10 cellular contexts compared by ENCODE assay signal in the genomic region with DNA sequence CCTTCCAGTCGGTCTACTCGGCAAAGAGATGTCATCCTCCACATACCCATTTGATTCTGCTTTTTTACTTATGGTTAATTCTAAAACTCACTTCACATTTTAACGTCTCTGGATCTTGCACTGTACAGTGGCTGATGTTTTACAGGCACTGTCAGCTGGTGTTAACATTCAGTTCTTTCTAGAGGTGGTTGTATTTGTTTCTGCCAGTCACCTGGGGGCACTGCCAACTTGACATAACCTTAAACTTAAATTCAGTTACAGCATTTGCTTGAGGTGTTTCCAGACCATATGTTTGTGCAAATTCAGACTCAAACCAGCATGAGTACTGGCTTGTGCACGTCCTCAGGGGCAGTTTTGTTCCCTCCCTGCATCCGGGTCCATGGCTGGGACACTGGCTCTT. TPM values are rescaled to one million over a fixed set of nuclear protein-coding genes. Genes with fewer than 3 reads are reported as not detected.
A peak's percentile ranks its signal among the peaks of the same experiment; 100 is the strongest.
DNase-seq lines count a peak whose midpoint lies in the region; ATAC-seq and TF ChIP-seq lines count a peak whose summit lies in the region.
"Had no signal": no experiment of that assay in that cellular context is flagged by ENCODE, and none has a peak within 500 bp of the region (broad histone marks: within the 10 kb centered on the region; RNA-seq: fewer than 3 reads in every experiment).

No MANE protein-coding gene starts in this region.

- no peaks in the 10 kb centered on the region for H3K27me3 Mint-ChIP-seq in CD4-positive, alpha-beta memory T cell
- no peaks in the 10 kb centered on the region for H3K27me3 Mint-ChIP-seq in Calu3 (ENCODE audit: unreplicated experiment)
- peaks cover 15 to 21% (median 20%) of the 10 kb centered on the region in 3 donors for H3K27me3 Mint-ChIP-seq in CD14-positive monocyte (ENCODE audit: low read depth in 3 of 3)

- TF ChIP-seq CTCF in GM12865 (IDR thresholded peaks at IDR 0.05; ENCODE audit: insufficient read depth, low read depth, low read length, missing control alignments) (no peak), Calu3 (IDR thresholded peaks at IDR 0.05; ENCODE audit: unreplicated experiment) (no peak), CD14-positive monocyte (IDR thresholded peaks at IDR 0.05) (no peak), brain microvascular endothelial cell (IDR thresholded peaks at IDR 0.05; ENCODE audit: low read depth, low read length, missing control alignments) (no peak)

- peak; percentile 39 for ATAC-seq in SK-N-SH treated with all-trans-retinoic acid at 6 μM for 48 hours

- H3K27ac ChIP-seq in CD4-positive, alpha-beta memory T cell (ENCODE audit: low read depth, low read length): no peak overlapping the region
- H3K27ac ChIP-seq in brain microvascular endothelial cell: no peak overlapping the region

- no TSS peak for BruUV-seq in Calu3 (replicated peaks; lab: Mats Ljungman, UMichigan)

- peaks cover 32 to 83% (median 56%) of the 10 kb centered on the region in 4 donors for H3K4me1 Mint-ChIP-seq in CD4-positive, alpha-beta memory T cell
- peaks cover 8% of the 10 kb centered on the region for H3K4me1 Mint-ChIP-seq in Calu3 (ENCODE audit: low read depth, unreplicated experiment)
- peaks cover 39% of the 10 kb centered on the region for H3K4me1 Mint-ChIP-seq in CD14-positive monocyte

- CTCF ChIA-PET in CD4-positive, alpha-beta memory T cell (lab: Charles Lee; ENCODE audit: partially characterized antibody): interaction anchor here (1.1 to 1.8 kb wide), 7 partner anchors 9 to 119 kb away, joined by 3 to 12 read pairs (median 5); no protein-coding TSS in a partner anchor
- CTCF ChIA-PET in Calu3 (lab: Charles Lee): interaction anchor here (1.6 kb wide), 1 partner anchor 85 kb away, joined by 7 read pairs; no protein-coding TSS in a partner anchor

- no peaks in the 10 kb centered on the region for H3K27me3 ChIP-seq in CD4-positive, alpha-beta memory T cell (ENCODE audit: insufficient read depth, low read length)
- H3K27me3 ChIP-seq in brain microvascular endothelial cell (replicated peaks): no peaks in the 10 kb centered on the region

- peak overlapping the region in 6 of 7 donors; percentile 54 to 81 (median 63) for H3K27ac Mint-ChIP-seq in CD4-positive, alpha-beta memory T cell
- no peak overlapping the region for H3K27ac Mint-ChIP-seq in Calu3 (ENCODE audit: unreplicated experiment)
- H3K27ac Mint-ChIP-seq in CD14-positive monocyte: no peak overlapping the region

- peaks cover 0 to 9% of the 10 kb centered on the region in 2 donors for H3K36me3 Mint-ChIP-seq in CD4-positive, alpha-beta memory T cell
- H3K36me3 Mint-ChIP-seq in Calu3 (ENCODE audit: insufficient read depth, unreplicated experiment): peaks cover 10% of the 10 kb centered on the region
- peaks cover 0 to 8% of the 10 kb centered on the region in 2 donors for H3K36me3 Mint-ChIP-seq in CD14-positive monocyte

- POLR2A ChIA-PET in CD4-positive, alpha-beta memory T cell (lab: Charles Lee; ENCODE audit: partially characterized antibody): interaction anchor here (0.7 to 1.4 kb wide), 3 partner anchors 24 to 550 kb away, joined by 3 to 7 read pairs (median 3); a partner anchor contains a TSS

- H3K9me3 Mint-ChIP-seq in CD4-positive, alpha-beta memory T cell: no peaks in the 10 kb centered on the region
- H3K9me3 Mint-ChIP-seq in Calu3 (ENCODE audit: low read depth, unreplicated experiment): no peaks in the 10 kb centered on the region
- peaks cover 0 to 3% (median 0%) of the 10 kb centered on the region in 7 donors for H3K9me3 Mint-ChIP-seq in CD14-positive monocyte

- H3K4me1 ChIP-seq in CD4-positive, alpha-beta memory T cell (ENCODE audit: insufficient read depth, low read length): peaks cover 54% of the 10 kb centered on the region

- H3K9me3 ChIP-seq in CD4-positive, alpha-beta memory T cell (ENCODE audit: control insufficient read depth in 1 of 2, low read length in 2 of 2): no peaks in the 10 kb centered on the region

- H3K4me3 ChIP-seq in CD4-positive, alpha-beta memory T cell (ENCODE audit: low read length in 2 of 2): no peak overlapping the region
- H3K4me3 ChIP-seq in GM12865 (ENCODE audit: low read depth, low read length): no peak overlapping the region
- no peak overlapping the region for H3K4me3 ChIP-seq in brain microvascular endothelial cell (ENCODE audit: low read depth, low read length)

- intact Hi-C loops in CD4-positive, alpha-beta memory T cell (cut with micrococcal nuclease): no loop called here
- intact Hi-C loops in Calu3 (cut with micrococcal nuclease; ENCODE audit: unreplicated experiment) (loop anchor here (1.0 kb wide), 1 partner anchor 85 kb away; no protein-coding TSS in a partner anchor), CD14-positive monocyte (cut with micrococcal nuclease) (loop anchor here in 1 of 2 donors (10.0 kb wide), 1 partner anchor 86 kb away; no protein-coding TSS in a partner anchor)

- no peaks in the 10 kb centered on the region for H3K36me3 ChIP-seq in CD4-positive, alpha-beta memory T cell (ENCODE audit: insufficient read depth, low read length)
- no peaks in the 10 kb centered on the region for H3K36me3 ChIP-seq in brain microvascular endothelial cell (replicated peaks)

- peak overlapping the region in 2 of 8 donors; percentile 13 to 30 for H3K4me3 Mint-ChIP-seq in CD4-positive, alpha-beta memory T cell
- H3K4me3 Mint-ChIP-seq in Calu3 (ENCODE audit: low read depth, unreplicated experiment) (no peak overlapping the region), CD14-positive monocyte (peak overlapping the region in 1 of 2 donors; percentile 24)

- in situ Hi-C loops in brain microvascular endothelial cell (cut with HindIII; ENCODE audit: low pct_ligation_motif_present, low sequenced_read_pairs): no loop called here

- no peak for DNase-seq in CD4-positive, alpha-beta memory T cell
- DNase-seq in GM12865 (ENCODE audit: low read depth) (peak; percentile 33), mesenteric fat pad (ENCODE audit: low spot score) (peak; percentile 8), Calu3 (no peak), CD14-positive monocyte (ENCODE audit: low spot score) (no peak), brain microvascular endothelial cell (no peak)
- DNase-seq: DMS79; hypothalamus; NK-92 treated with Interleukin-12 subunit alpha and Interleukin-12 subunit beta, amount 100 ng/mL, for 24 hours had no signal

TF ChIP-seq in SK-N-SH treated with all-trans-retinoic acid at 6 μM for 48 hours, 23 proteins besides CTCF, POLR2A, EP300 and RAD21 (continues in another document):
- TF ChIP-seq, protein P1, sequence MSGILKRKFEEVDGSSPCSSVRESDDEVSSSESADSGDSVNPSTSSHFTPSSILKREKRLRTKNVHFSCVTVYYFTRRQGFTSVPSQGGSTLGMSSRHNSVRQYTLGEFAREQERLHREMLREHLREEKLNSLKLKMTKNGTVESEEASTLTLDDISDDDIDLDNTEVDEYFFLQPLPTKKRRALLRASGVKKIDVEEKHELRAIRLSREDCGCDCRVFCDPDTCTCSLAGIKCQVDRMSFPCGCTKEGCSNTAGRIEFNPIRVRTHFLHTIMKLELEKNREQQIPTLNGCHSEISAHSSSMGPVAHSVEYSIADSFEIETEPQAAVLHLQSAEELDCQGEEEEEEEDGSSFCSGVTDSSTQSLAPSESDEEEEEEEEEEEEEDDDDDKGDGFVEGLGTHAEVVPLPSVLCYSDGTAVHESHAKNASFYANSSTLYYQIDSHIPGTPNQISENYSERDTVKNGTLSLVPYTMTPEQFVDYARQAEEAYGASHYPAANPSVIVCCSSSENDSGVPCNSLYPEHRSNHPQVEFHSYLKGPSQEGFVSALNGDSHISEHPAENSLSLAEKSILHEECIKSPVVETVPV (CRISPR knock-in tag; IDR thresholded peaks at IDR 0.05): no peak
- TF ChIP-seq, protein P2, sequence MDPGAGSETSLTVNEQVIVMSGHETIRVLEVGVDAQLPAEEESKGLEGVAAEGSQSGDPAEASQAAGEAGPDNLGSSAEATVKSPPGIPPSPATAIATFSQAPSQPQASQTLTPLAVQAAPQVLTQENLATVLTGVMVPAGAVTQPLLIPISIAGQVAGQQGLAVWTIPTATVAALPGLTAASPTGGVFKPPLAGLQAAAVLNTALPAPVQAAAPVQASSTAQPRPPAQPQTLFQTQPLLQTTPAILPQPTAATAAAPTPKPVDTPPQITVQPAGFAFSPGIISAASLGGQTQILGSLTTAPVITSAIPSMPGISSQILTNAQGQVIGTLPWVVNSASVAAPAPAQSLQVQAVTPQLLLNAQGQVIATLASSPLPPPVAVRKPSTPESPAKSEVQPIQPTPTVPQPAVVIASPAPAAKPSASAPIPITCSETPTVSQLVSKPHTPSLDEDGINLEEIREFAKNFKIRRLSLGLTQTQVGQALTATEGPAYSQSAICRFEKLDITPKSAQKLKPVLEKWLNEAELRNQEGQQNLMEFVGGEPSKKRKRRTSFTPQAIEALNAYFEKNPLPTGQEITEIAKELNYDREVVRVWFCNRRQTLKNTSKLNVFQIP (CRISPR knock-in tag; IDR thresholded peaks at IDR 0.05; ENCODE audit: borderline replicate concordance, low read depth): no peak
- TF ChIP-seq ZFP3 (CRISPR knock-in tag; IDR thresholded peaks at IDR 0.05) (no peak), ISL1 (CRISPR knock-in tag; IDR thresholded peaks at IDR 0.05) (no peak)

RNA-seq across cellular contexts. Expression of a gene that starts 5.3 kb away (rescaled TPM):
- total RNA-seq in CD4-positive, alpha-beta memory T cell: 10 to 100 TPM; 20.3 to 20.8 TPM
- 10 to 100 TPM; 17.5 to 24.9 TPM for polyA plus RNA-seq in CD4-positive, alpha-beta memory T cell
- total RNA-seq in mesenteric fat pad: 20.4 TPM
- 42.0 and 42.8 TPM in 2 replicates for total RNA-seq in Calu3 (2022)
- 10 to 100 TPM; 18.1 to 20.4 TPM for polyA plus RNA-seq in CD14-positive monocyte

RNA-seq across cellular contexts. Expression of a gene that starts 24.1 kb away (rescaled TPM):
- total RNA-seq in CD4-positive, alpha-beta memory T cell: 10 to 100 TPM; 14.0 TPM
- 10 to 100 TPM; 34.8 to 50.4 TPM for polyA plus RNA-seq in CD4-positive, alpha-beta memory T cell
- total RNA-seq in mesenteric fat pad (50.8 TPM), Calu3 (2022) (40.2 and 41.3 TPM in 2 replicates)
- polyA plus RNA-seq in CD14-positive monocyte: 100 to 1,000 TPM; 139 to 163 TPM

Comparison
In these comparisons a context has a peak if more than half of its experiments do, and no peak if none do; other contexts are left out.
1. DNase-seq: peak in GM12865 (single experiment) and mesenteric fat pad (single experiment); none in CD4-positive, alpha-beta memory T cell (0 of 5), Calu3 (single experiment), CD14-positive monocyte (single experiment) and brain microvascular endothelial cell (single experiment).
2. H3K27ac Mint-ChIP-seq: peak in CD4-positive, alpha-beta memory T cell (6 of 7); none in Calu3 (single experiment) and CD14-positive monocyte (0 of 7).